ENCODE assay signal across 18 cellular contexts in genomic region chr6:139577124-139577800, GRCh38.
DNase-seq lines count a peak whose midpoint lies in the region; ATAC-seq and TF ChIP-seq lines count a peak whose summit lies in the region.
"Had no signal": no experiment of that assay in that cellular context is flagged by ENCODE, and none has a peak within 500 bp of the region (broad histone marks: within the 10 kb centered on the region; RNA-seq: fewer than 3 reads in every experiment).

No MANE protein-coding gene starts in this region.

- H2AFZ ChIP-seq in SK-N-SH (ENCODE audit: low read depth), result peak overlapping the region; percentile 62; the same call in 1 of the 2 replicates

- H3K27me3 ChIP-seq in SK-N-SH (ENCODE audit: insufficient read depth) (no peaks in the 10 kb centered on the region), rectal smooth muscle tissue (ENCODE audit: control insufficient read depth, insufficient read depth, low read length) (no peaks in the 10 kb centered on the region)
- H3K27me3 ChIP-seq: tibial nerve had no signal

- TF ChIP-seq EP300 in SK-N-SH (IDR thresholded peaks at IDR 0.05; ENCODE audit: borderline replicate concordance in 1 of 2, low read depth in 1 of 2, low read length in 1 of 2), result no peak

- no peaks in the 10 kb centered on the region for H3K9me2 ChIP-seq in SK-N-SH

- no peak for TF ChIP-seq RAD21 in SK-N-SH (IDR thresholded peaks at IDR 0.05; ENCODE audit: low read length)

- H3K4me1 ChIP-seq in SK-N-SH (ENCODE audit: control insufficient read depth in 1 of 2, insufficient read depth in 2 of 2, low read depth in 1 of 2, low read length in 1 of 2) (peaks cover 0 to 9% of the 10 kb centered on the region in 2 experiments; a peak in 2 of 4 replicates), rectal smooth muscle tissue (ENCODE audit: control insufficient read depth, insufficient read depth, low read length) (peaks cover 8% of the 10 kb centered on the region)

- ATAC-seq in GM18511 (IDR thresholded peaks at IDR 0.05; ENCODE audit: unreplicated experiment), result no peak
- no peak for ATAC-seq in activated CD8-positive, alpha-beta memory T cell treated with anti-CD3 and anti-CD28 coated beads, Interleukin-2, amount 10 ng/mL, durations not matched to agents 7 days and 5 days
- ATAC-seq: activated CD8-positive, alpha-beta T cell treated with anti-CD3 and anti-CD28 coated beads, Interleukin-2, amount 10 ng/mL, durations not matched to agents 7 days and 5 days had no signal

- peaks cover 4% of the 10 kb centered on the region for H3K9me3 Mint-ChIP-seq in activated CD8-positive, alpha-beta memory T cell treated with anti-CD3 and anti-CD28 coated beads, Interleukin-2, amount 10 ng/mL, durations not matched to agents 7 days and 5 days (ENCODE audit: low read depth)
- H3K9me3 Mint-ChIP-seq: central memory CD8-positive, alpha-beta T cell had no signal

- no peak overlapping the region for H3K4me3 Mint-ChIP-seq in activated CD8-positive, alpha-beta memory T cell treated with anti-CD3 and anti-CD28 coated beads, Interleukin-2, amount 10 ng/mL, durations not matched to agents 7 days and 5 days
- H3K4me3 Mint-ChIP-seq: activated CD8-positive, alpha-beta T cell treated with anti-CD3 and anti-CD28 coated beads, Interleukin-2, amount 10 ng/mL, durations not matched to agents 7 days and 5 days; central memory CD8-positive, alpha-beta T cell had no signal

- CTCF ChIA-PET in SK-N-SH (lab: Yijun Ruan, JAX), result no interaction called here
- CTCF ChIA-PET in activated CD8-positive, alpha-beta memory T cell treated with anti-CD3 and anti-CD28 coated beads, Interleukin-2, amount 10 ng/mL, durations not matched to agents 7 days and 5 days (lab: Charles Lee), result no interaction called here

- TF ChIP-seq CTCF in SK-N-SH (IDR thresholded peaks at IDR 0.05) (no peak), fibroblast of mammary gland (conservative IDR thresholded peaks at IDR 0.05; ENCODE audit: control insufficient read depth, insufficient read depth, low read depth, low read length) (no peak)

- H3K9me3 ChIP-seq in SK-N-SH, result no peaks in the 10 kb centered on the region
- H3K9me3 ChIP-seq: tibial nerve had no signal

- peaks cover 2% of the 10 kb centered on the region for H3K36me3 Mint-ChIP-seq in activated CD8-positive, alpha-beta memory T cell treated with anti-CD3 and anti-CD28 coated beads, Interleukin-2, amount 10 ng/mL, durations not matched to agents 7 days and 5 days

- H3K9ac ChIP-seq in SK-N-SH, result peak overlapping the region; percentile 53; the same call in 1 of the 2 replicates
- H3K9ac ChIP-seq in rectal smooth muscle tissue (ENCODE audit: low read length), result no peak overlapping the region
- H3K9ac ChIP-seq: KMS-11 had no signal

- peaks cover 18% of the 10 kb centered on the region for H3K4me1 Mint-ChIP-seq in activated CD8-positive, alpha-beta memory T cell treated with anti-CD3 and anti-CD28 coated beads, Interleukin-2, amount 10 ng/mL, durations not matched to agents 7 days and 5 days

- peak overlapping the region; percentile 43; the same call in 1 of the 2 replicates for H3K4me2 ChIP-seq in SK-N-SH
- H3K4me2 ChIP-seq: KMS-11 had no signal

- H3K79me2 ChIP-seq in SK-N-SH (ENCODE audit: insufficient read depth), result no peaks in the 10 kb centered on the region

- H3K27ac Mint-ChIP-seq in activated CD8-positive, alpha-beta memory T cell treated with anti-CD3 and anti-CD28 coated beads, Interleukin-2, amount 10 ng/mL, durations not matched to agents 7 days and 5 days, result no peak overlapping the region
- H3K27ac Mint-ChIP-seq: activated CD8-positive, alpha-beta T cell treated with anti-CD3 and anti-CD28 coated beads, Interleukin-2, amount 10 ng/mL, durations not matched to agents 7 days and 5 days had no signal

- WGBS in SK-N-SH (ENCODE audit: low lambda C conversion rate), result 45% methylated on average over 6 of the region's 6 CpGs

- H3K27ac ChIP-seq in SK-N-SH (ENCODE audit: low read depth in 2 of 2, low read length in 1 of 2), result peak overlapping the region; percentile 55 to 90; a peak in 3 of 4 replicates
- peak overlapping the region; percentile 27 for H3K27ac ChIP-seq in rectal smooth muscle tissue (ENCODE audit: low read depth, low read length)
- H3K27ac ChIP-seq: KMS-11 had no signal

- peaks cover 11% of the 10 kb centered on the region for H3F3A ChIP-seq in SK-N-SH (replicated peaks; ENCODE audit: insufficient read depth)

- no peaks in the 10 kb centered on the region for H3K27me3 Mint-ChIP-seq in activated CD8-positive, alpha-beta memory T cell treated with anti-CD3 and anti-CD28 coated beads, Interleukin-2, amount 10 ng/mL, durations not matched to agents 7 days and 5 days
- H3K27me3 Mint-ChIP-seq: central memory CD8-positive, alpha-beta T cell had no signal

- POLR2A ChIA-PET in SK-N-SH (lab: Yijun Ruan, JAX), result no interaction called here

- H4K20me1 ChIP-seq in SK-N-SH (ENCODE audit: insufficient read depth), result no peaks in the 10 kb centered on the region

- peak; percentile 84 for DNase-seq in DMS79 treated with DMSO at 0.1 percent for 48 hours (lab: John Stamatoyannopoulos, UW)
- DNase-seq in SK-N-SH, result no peak
- peak; percentile 46 for DNase-seq in fibroblast of mammary gland (ENCODE audit: low read depth)
- DNase-seq in NK-92 treated with Interleukin-12 subunit alpha and Interleukin-12 subunit beta, amount 100 ng/mL, for 24 hours (lab: John Stamatoyannopoulos, UW), result no peak
- no peak for DNase-seq in activated CD8-positive, alpha-beta memory T cell treated with anti-CD3 and anti-CD28 coated beads, Interleukin-2, amount 10 ng/mL, durations not matched to agents 7 days and 5 days
- no peak for DNase-seq in nucleus accumbens (lab: John Stamatoyannopoulos, UW)
- DNase-seq: activated CD8-positive, alpha-beta T cell treated with anti-CD3 and anti-CD28 coated beads, Interleukin-2, amount 10 ng/mL, durations not matched to agents 7 days and 5 days; activated gamma-delta T cell treated with Interleukin-2 at 50 U/mL for 16 hours; DMS153; NCI-H2081 treated with DMSO at 0.1 percent for 48 hours; NCI-H774; stimulated activated CD4-positive, alpha-beta T cell treated with anti-CD3 and anti-CD28 coated beads, Interleukin-15, amount 100 ng/mL, for 24 hours had no signal

- H3K36me3 ChIP-seq in SK-N-SH (replicated peaks in 1 of 2; ENCODE audit: control insufficient read depth in 1 of 2, insufficient read depth in 2 of 2, low read length in 1 of 2) (no peaks in the 10 kb centered on the region), rectal smooth muscle tissue (ENCODE audit: control insufficient read depth, insufficient read depth, low read length) (no peaks in the 10 kb centered on the region)
- H3K36me3 ChIP-seq: tibial nerve had no signal

- no peak overlapping the region for H3K4me3 ChIP-seq in SK-N-SH (ENCODE audit: low read depth in 2 of 2, low read length in 1 of 2)
- no peak overlapping the region for H3K4me3 ChIP-seq in fibroblast of mammary gland (ENCODE audit: control insufficient read depth, low read depth, low read length)
- H3K4me3 ChIP-seq in rectal smooth muscle tissue (ENCODE audit: low read length), result no peak overlapping the region
- H3K4me3 ChIP-seq: lung, tibial nerve had no signal

TF ChIP-seq in SK-N-SH, 30 proteins besides CTCF, POLR2A, EP300 and RAD21:
- TF ChIP-seq FOSL2 (IDR thresholded peaks at IDR 0.05; ENCODE audit: borderline replicate concordance, low read depth) (no peak), PBX3 (IDR thresholded peaks at IDR 0.05) (0 out of 2 replicates have a peak, but pooled peaks have one; percentile 10)

Comparison
In these comparisons a context has a peak if more than half of its experiments do, and no peak if none do; other contexts are left out.
1. DNase-seq: peak in DMS79 treated with DMSO at 0.1 percent for 48 hours (single experiment) and fibroblast of mammary gland (single experiment); none in SK-N-SH (single experiment), NK-92 treated with Interleukin-12 subunit alpha and Interleukin-12 subunit beta, amount 100 ng/mL, for 24 hours (single experiment), activated CD8-positive, alpha-beta memory T cell treated with anti-CD3 and anti-CD28 coated beads, Interleukin-2, amount 10 ng/mL, durations not matched to agents 7 days and 5 days (single experiment) and nucleus accumbens (0 of 56).